ENCODE assay signal across 25 cellular contexts in the genomic region with DNA sequence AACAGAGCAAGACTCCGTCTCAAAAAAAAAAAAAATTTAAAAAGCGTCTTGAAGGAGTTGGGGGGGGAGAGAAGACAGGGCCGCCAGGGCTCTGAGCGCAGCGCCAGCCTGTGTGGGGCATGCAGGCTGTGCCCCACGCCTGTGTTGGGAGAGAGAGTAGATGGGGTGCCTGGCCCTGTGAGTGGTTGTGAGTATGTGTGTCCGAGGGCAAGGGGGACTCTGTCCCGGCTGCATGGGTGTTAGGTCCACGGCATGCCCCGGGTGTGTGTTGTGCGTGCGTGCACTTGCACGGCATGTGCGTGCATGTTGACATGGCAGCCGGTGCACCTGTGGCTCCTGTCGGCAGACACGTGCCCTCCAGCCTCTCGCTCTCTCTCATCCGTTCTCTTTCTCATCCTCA.
DNase-seq lines count a peak whose midpoint lies in the region; ATAC-seq and TF ChIP-seq lines count a peak whose summit lies in the region.
"Had no signal": no experiment of that assay in that cellular context is flagged by ENCODE, and none has a peak within 500 bp of the region (broad histone marks: within the 10 kb centered on the region; RNA-seq: fewer than 3 reads in every experiment).

No MANE protein-coding gene starts in this region.

- H3K36me3 Mint-ChIP-seq in memory B cell: peaks cover 19% of the 10 kb centered on the region

- H3K27ac Mint-ChIP-seq in memory B cell: peak overlapping the region; percentile 45
- H3K27ac Mint-ChIP-seq: endodermal cell, HFFc6, WTC11 had no signal

- H3K4me1 Mint-ChIP-seq in memory B cell: peaks cover 29% of the 10 kb centered on the region

- POLR2A ChIA-PET in RWPE1 (lab: Yijun Ruan, JAX; ENCODE audit: low non-redundant PET): interaction anchor here (0.6 kb wide), 1 partner anchor 13 kb away, joined by 3 read pairs; a partner anchor contains a TSS

- H3K4me3 ChIP-seq in GM06990 (replicated peaks; ENCODE audit: low read depth, low read length): no peak overlapping the region
- H3K4me3 ChIP-seq: coronary artery, gastroesophageal sphincter, stomach, tibial nerve had no signal

- no peaks in the 10 kb centered on the region for H3K9me3 Mint-ChIP-seq in memory B cell
- H3K9me3 Mint-ChIP-seq: endodermal cell, HFFc6, WTC11 had no signal

- H3K4me3 Mint-ChIP-seq in memory B cell: no peak overlapping the region
- H3K4me3 Mint-ChIP-seq: brain, endodermal cell, HFFc6, WTC11 had no signal

- TF ChIP-seq CTCF in GM06990 (IDR thresholded peaks at IDR 0.05; ENCODE audit: insufficient read depth, low read length, poor library complexity, severe bottlenecking) (no peak), RWPE1 (conservative IDR thresholded peaks at IDR 0.05; ENCODE audit: low read depth) (no peak)

- CTCF ChIA-PET in RWPE1 (lab: Yijun Ruan, JAX): interaction anchor here (0.7 kb wide), 1 partner anchor 10 kb away, joined by 9 read pairs; no protein-coding TSS in a partner anchor

- peaks cover 8% of the 10 kb centered on the region for H3K36me3 ChIP-seq in GM06990 (ENCODE audit: control insufficient read depth, insufficient read depth, low read length)

- H3K27me3 ChIP-seq in GM06990 (replicated peaks; ENCODE audit: control insufficient read depth, insufficient read depth, low read length): no peaks in the 10 kb centered on the region
- H3K27me3 ChIP-seq: gastroesophageal sphincter, tibial nerve had no signal

- DNase-seq in GM06990 (ENCODE audit: extremely low read depth, insufficient read length): peak; percentile 25
- DNase-seq in RWPE1 (ENCODE audit: low spot score): no peak
- no peak for DNase-seq in memory B cell (ENCODE audit: low spot score in 2 of 2)
- no peak for DNase-seq in NCI-H524 treated with DMSO at 0.1 percent for 48 hours (lab: John Stamatoyannopoulos, UW)
- DNase-seq: activated CD4-positive, alpha-beta T cell treated with anti-CD3 and anti-CD28 coated beads, Interleukin-2, amount 50 U/mL, for 4 hours; activated CD8-positive, alpha-beta memory T cell treated with anti-CD3 and anti-CD28 coated beads, Interleukin-2, amount 50 U/mL, for 4 hours; DMS153; endodermal cell; HFFc6; Karpas-422; kidney glomerular epithelial cell; NCI-H187; NCI-H748 treated with DMSO at 0.1 percent for 48 hours; Right ventricle myocardium superior; stomach; T1000 had no signal

- H3K27ac ChIP-seq in RWPE1: peak overlapping the region; percentile 50
- H3K27ac ChIP-seq: coronary artery, gastroesophageal sphincter, parathyroid adenoma, stomach, tibial nerve had no signal

- H3K27me3 Mint-ChIP-seq in memory B cell: no peaks in the 10 kb centered on the region

- ATAC-seq in memory B cell (ENCODE audit: low read depth) (no peak), GM19463 (IDR thresholded peaks at IDR 0.05; ENCODE audit: unreplicated experiment) (no peak), GM18858 (IDR thresholded peaks at IDR 0.05; ENCODE audit: unreplicated experiment) (no peak)
- ATAC-seq: gastroesophageal sphincter, right cardiac atrium, WTC11 had no signal
